ENCODE assay signal across 15 cellular contexts in the genomic region with DNA sequence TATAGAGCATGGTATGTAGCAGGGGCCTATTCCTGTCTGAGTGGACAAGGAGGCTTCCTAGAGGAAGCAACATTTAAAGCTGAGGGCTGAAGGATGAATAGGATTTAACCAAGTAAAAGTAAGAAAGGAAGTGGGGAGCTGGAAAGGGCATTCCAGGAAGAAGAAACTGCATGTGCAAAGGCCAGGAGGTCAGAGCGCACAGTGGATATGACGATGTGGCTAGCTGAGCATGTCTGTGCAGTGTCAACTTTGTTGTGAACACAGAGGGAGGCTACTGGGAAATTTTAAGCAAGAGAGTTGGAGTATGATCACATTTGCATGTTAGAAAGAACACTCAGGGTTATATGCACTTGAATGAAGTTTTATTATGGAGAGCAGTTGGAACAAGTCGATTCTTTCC. TPM values are rescaled to one million over a fixed set of nuclear protein-coding genes. Genes with fewer than 3 reads are reported as not detected.
DNase-seq lines count a peak whose midpoint lies in the region; ATAC-seq and TF ChIP-seq lines count a peak whose summit lies in the region.
"Had no signal": no experiment of that assay in that cellular context is flagged by ENCODE, and none has a peak within 500 bp of the region (broad histone marks: within the 10 kb centered on the region; RNA-seq: fewer than 3 reads in every experiment).

No MANE protein-coding gene starts in this region.

- H3K36me3 ChIP-seq in transverse colon = no peaks in the 10 kb centered on the region
- H3K36me3 ChIP-seq in spleen = no peaks in the 10 kb centered on the region
- no peaks in the 10 kb centered on the region for H3K36me3 ChIP-seq in prostate gland

- H3K4me1 ChIP-seq in transverse colon (peaks cover 5 to 54% (median 20%) of the 10 kb centered on the region in 4 donors), spleen (peaks cover 19 to 84% (median 63%) of the 10 kb centered on the region in 6 donors), prostate gland (replicated peaks) (peaks cover 19% of the 10 kb centered on the region)

- peak overlapping the region; percentile 9 for H3K27ac Mint-ChIP-seq in activated naive CD4-positive, alpha-beta T cell treated with anti-CD3 and anti-CD28 coated beads for 36 hours
- H3K27ac Mint-ChIP-seq in activated naive CD8-positive, alpha-beta T cell treated with anti-CD3 and anti-CD28 coated beads, Interleukin-2, amount 50 U/mL, for 24 hours = peak overlapping the region; percentile 15

- H3K27me3 ChIP-seq in transverse colon = no peaks in the 10 kb centered on the region
- H3K27me3 ChIP-seq in spleen (replicated peaks in 1 of 7) = no peaks in the 10 kb centered on the region
- H3K27me3 ChIP-seq in prostate gland (replicated peaks; ENCODE audit: insufficient read depth) = no peaks in the 10 kb centered on the region

- no peaks in the 10 kb centered on the region for H3K36me3 Mint-ChIP-seq in activated naive CD4-positive, alpha-beta T cell treated with anti-CD3 and anti-CD28 coated beads for 36 hours (ENCODE audit: low read depth)
- no peaks in the 10 kb centered on the region for H3K36me3 Mint-ChIP-seq in activated naive CD8-positive, alpha-beta T cell treated with anti-CD3 and anti-CD28 coated beads, Interleukin-2, amount 50 U/mL, for 24 hours (ENCODE audit: low read depth)

- no peak for TF ChIP-seq EP300 in transverse colon (IDR thresholded peaks at IDR 0.05; ENCODE audit: low read depth)

- no peak for TF ChIP-seq CTCF in transverse colon (IDR thresholded peaks at IDR 0.05)
- TF ChIP-seq CTCF in spleen (IDR thresholded peaks at IDR 0.05 in 8 of 11, conservative IDR thresholded peaks at IDR 0.05 in 3 of 11) = no peak
- no peak for TF ChIP-seq CTCF in prostate gland (IDR thresholded peaks at IDR 0.05)

- intact Hi-C loops in activated naive CD4-positive, alpha-beta T cell treated with anti-CD3 and anti-CD28 coated beads for 36 hours (cut with micrococcal nuclease) = no loop called here
- intact Hi-C loops in transverse colon (cut with DNase I; ENCODE audit: low total_unique reads) = loop anchor here (10.0 kb wide), 1 partner anchor 82 kb away; no protein-coding TSS in a partner anchor
- intact Hi-C loops in spleen (cut with DNase I; ENCODE audit: low total_unique reads) = loop anchor here (10.0 kb wide), 2 partner anchors 252 to 482 kb away; a partner anchor contains a TSS
- intact Hi-C loops in prostate gland (cut with DNase I) = loop anchor here (10.0 kb wide), 1 partner anchor 332 kb away; no protein-coding TSS in a partner anchor

- no peaks in the 10 kb centered on the region for H3K9me3 Mint-ChIP-seq in activated naive CD4-positive, alpha-beta T cell treated with anti-CD3 and anti-CD28 coated beads for 36 hours
- no peaks in the 10 kb centered on the region for H3K9me3 Mint-ChIP-seq in activated naive CD8-positive, alpha-beta T cell treated with anti-CD3 and anti-CD28 coated beads, Interleukin-2, amount 50 U/mL, for 24 hours
- H3K9me3 Mint-ChIP-seq: stimulated activated naive CD8-positive, alpha-beta T cell treated with anti-CD3 and anti-CD28 coated beads, Interleukin-15, amount 100 ng/mL, for 72 hours had no signal

- H3K9me3 ChIP-seq in transverse colon (no peaks in the 10 kb centered on the region), spleen (no peaks in the 10 kb centered on the region), prostate gland (no peaks in the 10 kb centered on the region)

- H3K4me1 Mint-ChIP-seq in activated naive CD4-positive, alpha-beta T cell treated with anti-CD3 and anti-CD28 coated beads for 36 hours (ENCODE audit: low read depth) = peaks cover 42% of the 10 kb centered on the region
- peaks cover 58% of the 10 kb centered on the region for H3K4me1 Mint-ChIP-seq in activated naive CD8-positive, alpha-beta T cell treated with anti-CD3 and anti-CD28 coated beads, Interleukin-2, amount 50 U/mL, for 24 hours

- H3K4me3 Mint-ChIP-seq in activated naive CD4-positive, alpha-beta T cell treated with anti-CD3 and anti-CD28 coated beads for 36 hours = no peak overlapping the region
- no peak overlapping the region for H3K4me3 Mint-ChIP-seq in activated naive CD8-positive, alpha-beta T cell treated with anti-CD3 and anti-CD28 coated beads, Interleukin-2, amount 50 U/mL, for 24 hours

- peak overlapping the region in 3 of 4 donors; percentile 24 to 96 (median 93) for H3K27ac ChIP-seq in transverse colon
- H3K27ac ChIP-seq in spleen = peak overlapping the region in 4 of 8 donors; percentile 94 to 97 (median 94)
- H3K27ac ChIP-seq in prostate gland = no peak overlapping the region
- H3K27ac ChIP-seq: KMS-11 had no signal

- no peaks in the 10 kb centered on the region for H3K27me3 Mint-ChIP-seq in activated naive CD4-positive, alpha-beta T cell treated with anti-CD3 and anti-CD28 coated beads for 36 hours (ENCODE audit: low read depth)
- no peaks in the 10 kb centered on the region for H3K27me3 Mint-ChIP-seq in activated naive CD8-positive, alpha-beta T cell treated with anti-CD3 and anti-CD28 coated beads, Interleukin-2, amount 50 U/mL, for 24 hours
- H3K27me3 Mint-ChIP-seq: stimulated activated naive CD8-positive, alpha-beta T cell treated with anti-CD3 and anti-CD28 coated beads, Interleukin-15, amount 100 ng/mL, for 72 hours had no signal

- in situ Hi-C loops in transverse colon (cut with MboI; ENCODE audit: low pct_ligation_motif_present in 1 of 4, low pct_unique_long_range_greater_than_20kb in 1 of 4, low sequenced_read_pairs in 3 of 4) = no loop called here

- CTCF ChIA-PET in activated naive CD4-positive, alpha-beta T cell treated with anti-CD3 and anti-CD28 coated beads for 36 hours (lab: Charles Lee) = no interaction called here

- no peak for ATAC-seq in activated naive CD8-positive, alpha-beta T cell treated with anti-CD3 and anti-CD28 coated beads, Interleukin-2, amount 50 U/mL, for 24 hours

- no peak for DNase-seq in activated naive CD4-positive, alpha-beta T cell treated with anti-CD3 and anti-CD28 coated beads for 36 hours
- DNase-seq in activated naive CD4-positive, alpha-beta T cell treated with anti-CD3 and anti-CD28 coated beads, Interleukin-2, amount 50 U/mL, for 16 hours = no peak
- no peak for DNase-seq in activated naive CD8-positive, alpha-beta T cell treated with anti-CD3 and anti-CD28 coated beads, Interleukin-2, amount 50 U/mL, for 24 hours
- DNase-seq in lung microvascular endothelial cell (ENCODE audit: low read depth in 2 of 2) (peak; percentile 48 to 50), transverse colon (no peak), anterior cingulate cortex (lab: John Stamatoyannopoulos, UW) (no peak), spleen (no peak), prostate gland (ENCODE audit: low spot score) (no peak)
- DNase-seq: activated CD8-positive, alpha-beta memory T cell treated with anti-CD3 and anti-CD28 coated beads for 24 hours; activated gamma-delta T cell; NCI-H146; NCI-H345; occipital lobe had no signal

- 50 to 93% methylated on average over 2 to 3 of the region's 3 CpGs for WGBS in transverse colon (ENCODE audit: low coverage in 1 of 2), 2 donors
- WGBS in spleen, 5 donors = 66 to 77% (median 70%) methylated on average over 3 of the region's 3 CpGs
- 61% methylated on average over 3 of the region's 3 CpGs for WGBS in prostate gland

- H3K4me3 ChIP-seq in transverse colon (no peak overlapping the region), spleen (no peak overlapping the region), prostate gland (no peak overlapping the region)

- TF ChIP-seq POLR2A in transverse colon (IDR thresholded peaks at IDR 0.05) (no peak), spleen (IDR thresholded peaks at IDR 0.05) (no peak), prostate gland (IDR thresholded peaks at IDR 0.05) (no peak)

RNA-seq across cellular contexts. Expression of a gene that starts 28.6 kb away (rescaled TPM):
- 10 to 100 TPM; 24.2 to 25.9 TPM for total RNA-seq in activated naive CD4-positive, alpha-beta T cell treated with anti-CD3 and anti-CD28 coated beads for 36 hours
- total RNA-seq in lung microvascular endothelial cell = 48.4 and 152 TPM in 2 replicates
- total RNA-seq in transverse colon = 100 to 1,000 TPM; 315 to 440 (median 376) TPM
- 100 to 1,000 TPM in 1 of 7 donors, 10 to 100 TPM in 6; 33.7 to 162 (median 60.3) TPM for total RNA-seq in spleen
- polyA plus RNA-seq in spleen = 10 to 100 TPM in 2 of 3 donors, 1 to 10 TPM in 1; 8.3 to 40.8 (median 18.6) TPM
- total RNA-seq in prostate gland = 100 to 1,000 TPM; 154 to 303 TPM

Comparison
In these comparisons a context has a peak if more than half of its experiments do, and no peak if none do; other contexts are left out.
1. DNase-seq: peak in lung microvascular endothelial cell (2 of 2); none in activated naive CD4-positive, alpha-beta T cell treated with anti-CD3 and anti-CD28 coated beads for 36 hours (single experiment), activated naive CD4-positive, alpha-beta T cell treated with anti-CD3 and anti-CD28 coated beads, Interleukin-2, amount 50 U/mL, for 16 hours (single experiment), activated naive CD8-positive, alpha-beta T cell treated with anti-CD3 and anti-CD28 coated beads, Interleukin-2, amount 50 U/mL, for 24 hours (single experiment), transverse colon (single experiment), anterior cingulate cortex (0 of 58), spleen (single experiment) and prostate gland (single experiment).
2. H3K27ac ChIP-seq: peak in transverse colon (3 of 4); none in prostate gland (0 of 2).